In genomic region chr5:17439956-17440355, GRCh38 we compare ENCODE assay signal across 9 cellular contexts. TPM values are rescaled to one million over a fixed set of nuclear protein-coding genes. Genes with fewer than 3 reads are reported as not detected.
"Had no signal": no experiment of that assay in that cellular context is flagged by ENCODE, and none has a peak within 500 bp of the region (broad histone marks: within the 10 kb centered on the region; RNA-seq: fewer than 3 reads in every experiment).

No MANE protein-coding gene starts in this region.

- FAIRE-seq: G401.6, GM12878, GM12891, GM12892, GM18507, GM19239 had no signal

- H3K4me3 ChIP-seq: GM12878 had no signal

- DNase-seq: GDM1, GF-D8 had no signal

- ATAC-seq: GM12878 had no signal

RNA-seq across cellular contexts. Expression of gene TAF11L2, which starts 58.1 kb away (rescaled TPM):
- total RNA-seq: G401, GM12878 had no signal
- polyA plus RNA-seq: GM12878 had no signal
